In genomic region chr3:128787256-128788253, GRCh38 we compare ENCODE assay signal across 7 cellular contexts.
A peak's percentile ranks its signal among the peaks of the same experiment; 100 is the strongest.
DNase-seq lines count a peak whose midpoint lies in the region; ATAC-seq and TF ChIP-seq lines count a peak whose summit lies in the region.

No MANE protein-coding gene starts in this region.

- H3K4me3 ChIP-seq in GM12865 (ENCODE audit: low read depth, low read length) (no peak overlapping the region), epithelial cell of proximal tubule (ENCODE audit: low read depth, low read length) (peak overlapping the region; percentile 10)

- DNase-seq in GM12865 (ENCODE audit: low read depth) (peak; percentile 71), T-helper 17 cell (peak in 1 of 3 donors; percentile 34), epithelial cell of proximal tubule (ENCODE audit: low read depth) (peak; percentile 78), retina (no peak)
- peak; percentile 42 to 43 for DNase-seq in stimulated activated CD4-positive, alpha-beta T cell treated with anti-CD3 and anti-CD28 coated beads, Interleukin-2, amount 100 ng/mL, for 48 hours

- peaks cover 2% of the 10 kb centered on the region for H3K36me3 Mint-ChIP-seq in T-helper 17 cell (ENCODE audit: low read depth)

- no peaks in the 10 kb centered on the region for H3K27me3 Mint-ChIP-seq in T-helper 17 cell

- H3K4me3 Mint-ChIP-seq in T-helper 17 cell: peak overlapping the region; percentile 94

- ATAC-seq in HG03442 (IDR thresholded peaks at IDR 0.05; ENCODE audit: unreplicated experiment) (peak; percentile 48), T-helper 17 cell (peak; percentile 71), GM18520 (IDR thresholded peaks at IDR 0.05; ENCODE audit: unreplicated experiment) (no peak)

- no peaks in the 10 kb centered on the region for H3K9me3 ChIP-seq in T-helper 17 cell (ENCODE audit: control insufficient read depth, low read length, poor library complexity, severe bottlenecking)

- peaks cover 53% of the 10 kb centered on the region for H3K4me1 Mint-ChIP-seq in T-helper 17 cell

- peak overlapping the region; percentile 96 for H3K27ac Mint-ChIP-seq in T-helper 17 cell

- peak; percentile 49 for TF ChIP-seq CTCF in GM12865 (IDR thresholded peaks at IDR 0.05; ENCODE audit: insufficient read depth, low read depth, low read length, missing control alignments)
- peak; percentile 51 for TF ChIP-seq CTCF in epithelial cell of proximal tubule (conservative IDR thresholded peaks at IDR 0.05; ENCODE audit: low read depth, low read length)
